In the genomic region with DNA sequence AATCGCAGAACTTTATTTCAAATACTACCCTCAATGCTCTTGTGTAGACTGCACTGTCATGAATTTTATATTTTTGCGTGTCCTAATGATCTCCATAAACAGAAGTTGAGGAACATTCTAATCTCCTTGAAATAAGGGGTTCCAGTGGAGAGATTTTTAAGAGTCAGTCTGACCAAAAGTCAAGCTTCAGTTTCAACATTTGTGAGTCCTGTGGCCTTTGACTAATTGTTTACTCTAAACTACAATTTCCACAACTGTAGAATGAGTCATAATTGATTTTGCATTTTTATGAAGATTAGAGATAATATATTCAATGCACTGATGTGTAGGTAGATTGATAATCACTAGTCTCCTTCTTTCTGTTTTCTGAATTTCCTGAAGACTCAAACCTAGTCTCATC, we compare ENCODE assay signal across 32 cellular contexts.
"Had no signal": no experiment of that assay in that cellular context is flagged by ENCODE, and none has a peak within 500 bp of the region (broad histone marks: within the 10 kb centered on the region; RNA-seq: fewer than 3 reads in every experiment).

No MANE protein-coding gene starts in this region.

- H3K9me3 ChIP-seq: esophagus muscularis mucosa, gastroesophageal sphincter, heart left ventricle had no signal

- DNase-seq: activated B cell treated with CpG ODN at 0.5 μM for 24 hours; activated CD4-positive, alpha-beta memory T cell treated with anti-CD3 and anti-CD28 coated beads for 36 hours; activated CD4-positive, alpha-beta T cell treated with anti-CD3 and anti-CD28 coated beads, Interleukin-2, amount 10 ng/mL, durations not matched to agents 24 days and 14 days; activated CD8-positive, alpha-beta memory T cell treated with anti-CD3 and anti-CD28 coated beads, Interleukin-2, amount 10 ng/mL, durations not matched to agents 7 days and 5 days; activated CD8-positive, alpha-beta memory T cell treated with anti-CD3 and anti-CD28 coated beads, Interleukin-2, amount 50 U/mL, for 4 hours; activated CD8-positive, alpha-beta T cell treated with anti-CD3 and anti-CD28 coated beads, Interleukin-2, amount 10 ng/mL, durations not matched to agents 7 days and 5 days; activated effector memory CD4-positive, alpha-beta T cell treated with anti-CD3 and anti-CD28 coated beads, Interleukin-2, amount 50 U/mL, for 16 hours; activated naive CD4-positive, alpha-beta T cell treated with anti-CD3 and anti-CD28 coated beads for 36 hours; activated naive CD8-positive, alpha-beta T cell treated with anti-CD3 and anti-CD28 coated beads, Interleukin-2, amount 10 ng/mL, durations not matched to agents 7 days and 5 days; activated T-cell treated with anti-CD3 and anti-CD28 coated beads, Interleukin-2, amount 50 U/mL, for 24 hours; activated T-cell treated with anti-CD3 and anti-CD28 coated beads, Interleukin-2, amount 50 U/mL, for 72 hours; amniotic stem cell; anterior cingulate cortex; brain microvascular endothelial cell; caudate nucleus; cortex of kidney; dermis blood vessel endothelial cell; effector CD4-positive, alpha-beta T cell; effector memory CD8-positive, alpha-beta T cell; erythroblast; foreskin melanocyte; glutamatergic neuron; heart left ventricle; T-helper 1 cell; T-helper 17 cell; T1000; WERI-Rb-1 had no signal

- H3K4me1 ChIP-seq: esophagus muscularis mucosa, gastroesophageal sphincter, heart left ventricle had no signal

- H3K9me3 Mint-ChIP-seq: activated B cell treated with CpG ODN at 0.5 μM for 24 hours; activated CD4-positive, alpha-beta memory T cell treated with anti-CD3 and anti-CD28 coated beads for 36 hours; activated CD4-positive, alpha-beta T cell treated with anti-CD3 and anti-CD28 coated beads, Interleukin-2, amount 10 ng/mL, durations not matched to agents 24 days and 14 days; activated naive CD4-positive, alpha-beta T cell treated with anti-CD3 and anti-CD28 coated beads for 36 hours; activated naive CD4-positive, alpha-beta T cell treated with anti-CD3 and anti-CD28 coated beads, Interleukin-2, amount 50 U/mL, for 24 hours; activated naive CD8-positive, alpha-beta T cell treated with anti-CD3 and anti-CD28 coated beads, Interleukin-2, amount 10 ng/mL, durations not matched to agents 7 days and 5 days; activated T-cell treated with anti-CD3 and anti-CD28 coated beads, Interleukin-2, amount 50 U/mL, for 24 hours; effector memory CD8-positive, alpha-beta T cell; T-helper 2 cell treated with Interferon-gamma antibody and Interleukin-4, amounts not matched to agents 5 μg/mL and 100 μg/mL, for 36 hours had no signal

- H3K27me3 Mint-ChIP-seq: activated CD4-positive, alpha-beta memory T cell treated with anti-CD3 and anti-CD28 coated beads for 36 hours; activated CD4-positive, alpha-beta T cell treated with anti-CD3 and anti-CD28 coated beads, Interleukin-2, amount 10 ng/mL, durations not matched to agents 24 days and 14 days; activated CD8-positive, alpha-beta memory T cell treated with anti-CD3 and anti-CD28 coated beads, Interleukin-2, amount 10 ng/mL, durations not matched to agents 7 days and 5 days; activated naive CD4-positive, alpha-beta T cell treated with anti-CD3 and anti-CD28 coated beads, Interleukin-2, amount 50 U/mL, for 24 hours; activated naive CD8-positive, alpha-beta T cell treated with anti-CD3 and anti-CD28 coated beads, Interleukin-2, amount 10 ng/mL, durations not matched to agents 7 days and 5 days; activated T-cell treated with anti-CD3 and anti-CD28 coated beads, Interleukin-2, amount 50 U/mL, for 24 hours; effector memory CD8-positive, alpha-beta T cell; T-helper 17 cell had no signal

- H3K27ac Mint-ChIP-seq: activated B cell treated with CpG ODN at 0.5 μM for 24 hours; activated CD4-positive, alpha-beta memory T cell treated with anti-CD3 and anti-CD28 coated beads for 36 hours; activated CD8-positive, alpha-beta memory T cell treated with anti-CD3 and anti-CD28 coated beads, Interleukin-2, amount 10 ng/mL, durations not matched to agents 7 days and 5 days; activated CD8-positive, alpha-beta T cell treated with anti-CD3 and anti-CD28 coated beads, Interleukin-2, amount 10 ng/mL, durations not matched to agents 7 days and 5 days; activated naive CD4-positive, alpha-beta T cell treated with anti-CD3 and anti-CD28 coated beads for 36 hours; activated naive CD4-positive, alpha-beta T cell treated with anti-CD3 and anti-CD28 coated beads, Interleukin-2, amount 50 U/mL, for 24 hours; activated naive CD8-positive, alpha-beta T cell treated with anti-CD3 and anti-CD28 coated beads, Interleukin-2, amount 10 ng/mL, durations not matched to agents 7 days and 5 days; activated T-cell treated with anti-CD3 and anti-CD28 coated beads, Interleukin-2, amount 50 U/mL, for 24 hours; activated T-cell treated with anti-CD3 and anti-CD28 coated beads, Interleukin-2, amount 50 U/mL, for 72 hours; effector memory CD8-positive, alpha-beta T cell; T-helper 2 cell treated with Interferon-gamma antibody and Interleukin-4, amounts not matched to agents 5 μg/mL and 100 μg/mL, for 36 hours had no signal

- H3K4me3 Mint-ChIP-seq: activated B cell treated with CpG ODN at 0.5 μM for 24 hours; activated CD4-positive, alpha-beta memory T cell treated with anti-CD3 and anti-CD28 coated beads for 36 hours; activated CD4-positive, alpha-beta T cell treated with anti-CD3 and anti-CD28 coated beads, Interleukin-2, amount 10 ng/mL, durations not matched to agents 24 days and 14 days; activated CD8-positive, alpha-beta memory T cell treated with anti-CD3 and anti-CD28 coated beads, Interleukin-2, amount 10 ng/mL, durations not matched to agents 7 days and 5 days; activated CD8-positive, alpha-beta T cell treated with anti-CD3 and anti-CD28 coated beads, Interleukin-2, amount 10 ng/mL, durations not matched to agents 7 days and 5 days; activated naive CD4-positive, alpha-beta T cell treated with anti-CD3 and anti-CD28 coated beads for 36 hours; activated naive CD4-positive, alpha-beta T cell treated with anti-CD3 and anti-CD28 coated beads, Interleukin-2, amount 50 U/mL, for 24 hours; activated naive CD8-positive, alpha-beta T cell treated with anti-CD3 and anti-CD28 coated beads, Interleukin-2, amount 10 ng/mL, durations not matched to agents 7 days and 5 days; activated T-cell treated with anti-CD3 and anti-CD28 coated beads, Interleukin-2, amount 50 U/mL, for 24 hours; activated T-cell treated with anti-CD3 and anti-CD28 coated beads, Interleukin-2, amount 50 U/mL, for 72 hours; effector memory CD8-positive, alpha-beta T cell; T-helper 17 cell; T-helper 2 cell treated with Interferon-gamma antibody and Interleukin-4, amounts not matched to agents 5 μg/mL and 100 μg/mL, for 36 hours had no signal

- H3K36me3 ChIP-seq: brain microvascular endothelial cell, esophagus muscularis mucosa, gastroesophageal sphincter, heart left ventricle, WERI-Rb-1 had no signal

- H3K27me3 ChIP-seq: brain microvascular endothelial cell, esophagus muscularis mucosa, gastroesophageal sphincter, heart left ventricle had no signal

- H3K4me1 Mint-ChIP-seq: activated B cell treated with CpG ODN at 0.5 μM for 24 hours; activated naive CD4-positive, alpha-beta T cell treated with anti-CD3 and anti-CD28 coated beads, Interleukin-2, amount 50 U/mL, for 24 hours; activated naive CD8-positive, alpha-beta T cell treated with anti-CD3 and anti-CD28 coated beads, Interleukin-2, amount 10 ng/mL, durations not matched to agents 7 days and 5 days had no signal

- H3K27ac ChIP-seq: brain microvascular endothelial cell, esophagus muscularis mucosa, gastroesophageal sphincter, heart left ventricle, WERI-Rb-1 had no signal

- ATAC-seq: activated CD4-positive, CD25-positive, alpha-beta regulatory T cell treated with anti-CD3 and anti-CD28 coated beads, Interleukin-2, amount 50 U/mL, for 24 hours; activated CD8-positive, alpha-beta memory T cell treated with anti-CD3 and anti-CD28 coated beads, Interleukin-2, amount 10 ng/mL, durations not matched to agents 7 days and 5 days; activated CD8-positive, alpha-beta T cell treated with anti-CD3 and anti-CD28 coated beads, Interleukin-2, amount 10 ng/mL, durations not matched to agents 7 days and 5 days; activated T-cell treated with anti-CD3 and anti-CD28 coated beads, Interleukin-2, amount 50 U/mL, for 72 hours; effector memory CD8-positive, alpha-beta T cell; gastroesophageal sphincter; heart left ventricle; T-helper 17 cell had no signal

- H3K36me3 Mint-ChIP-seq: activated CD4-positive, alpha-beta memory T cell treated with anti-CD3 and anti-CD28 coated beads for 36 hours; activated CD8-positive, alpha-beta memory T cell treated with anti-CD3 and anti-CD28 coated beads, Interleukin-2, amount 10 ng/mL, durations not matched to agents 7 days and 5 days; activated naive CD4-positive, alpha-beta T cell treated with anti-CD3 and anti-CD28 coated beads, Interleukin-2, amount 50 U/mL, for 24 hours; activated naive CD8-positive, alpha-beta T cell treated with anti-CD3 and anti-CD28 coated beads, Interleukin-2, amount 10 ng/mL, durations not matched to agents 7 days and 5 days had no signal

- H3K4me3 ChIP-seq: esophagus muscularis mucosa, gastroesophageal sphincter, heart left ventricle had no signal
